1 cellular context compared by ENCODE assay signal in the genomic region with DNA sequence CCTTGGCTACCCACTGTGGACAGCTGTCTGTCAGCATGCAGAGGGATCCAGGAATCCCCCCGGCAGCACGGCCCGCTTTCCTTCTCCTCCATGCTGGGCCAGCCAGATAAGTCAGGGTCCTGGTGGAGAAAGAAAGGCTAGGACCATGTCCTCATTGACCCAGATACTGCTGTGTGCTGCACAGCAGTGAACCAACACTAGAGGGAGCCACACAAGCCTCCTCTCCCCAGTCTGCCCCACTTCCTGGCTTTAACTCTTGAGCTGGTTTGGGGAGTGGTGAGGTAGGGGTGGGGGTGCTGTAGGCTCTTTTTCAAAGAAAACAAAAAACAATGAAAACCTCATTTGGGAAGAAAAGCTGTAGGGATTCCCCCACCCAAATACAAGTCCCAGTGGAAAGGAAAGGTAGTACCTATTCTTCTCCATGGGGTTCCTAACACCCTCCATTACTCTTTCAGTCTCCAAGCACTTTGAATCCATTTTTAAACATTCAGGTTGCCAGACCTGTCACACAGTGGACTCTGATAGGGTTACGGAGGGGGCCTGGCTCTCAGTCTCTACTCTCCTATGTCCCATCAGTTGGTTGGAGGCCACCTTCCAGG.
TF ChIP-seq lines count a peak whose summit lies in the region.

No MANE protein-coding gene starts in this region.

TF ChIP-seq in Ishikawa, 13 proteins besides CTCF, POLR2A, EP300 and RAD21 (continued from another document):
- no peak for TF ChIP-seq FOXM1 (IDR thresholded peaks at IDR 0.05; ENCODE audit: borderline replicate concordance, low read depth)
